12 cellular contexts compared by ENCODE assay signal in genomic region chr13:98998831-98999634, GRCh38. TPM values are rescaled to one million over a fixed set of nuclear protein-coding genes. Genes with fewer than 3 reads are reported as not detected.
A peak's percentile ranks its signal among the peaks of the same experiment; 100 is the strongest.
DNase-seq lines count a peak whose midpoint lies in the region; ATAC-seq, FAIRE-seq and TF ChIP-seq lines count a peak whose summit lies in the region.
"Had no signal": no experiment of that assay in that cellular context is flagged by ENCODE, and none has a peak within 500 bp of the region (broad histone marks: within the 10 kb centered on the region; RNA-seq: fewer than 3 reads in every experiment).

No MANE protein-coding gene starts in this region.

- H3K4me3 ChIP-seq in SJCRH30, result no peak overlapping the region
- no peak overlapping the region for H3K4me3 ChIP-seq in smooth muscle cell
- H3K4me3 ChIP-seq: cardiac muscle cell had no signal

- FAIRE-seq in GM18507 (lab: Jason Lieb, UNC), result peak; percentile 59

- H3K27ac Mint-ChIP-seq in effector memory CD8-positive, alpha-beta T cell, result peak overlapping the region in 1 of 2 donors; percentile 29

- TF ChIP-seq CTCF in smooth muscle cell (IDR thresholded peaks at IDR 0.05; ENCODE audit: borderline replicate concordance, insufficient read depth, poor library complexity, severe bottlenecking), result no peak

- peaks cover 54% of the 10 kb centered on the region for H3K4me1 ChIP-seq in SJCRH30
- no peaks in the 10 kb centered on the region for H3K4me1 ChIP-seq in smooth muscle cell (ENCODE audit: low read depth)

- H3K9me3 Mint-ChIP-seq in effector memory CD8-positive, alpha-beta T cell, result no peaks in the 10 kb centered on the region

- peak overlapping the region; percentile 8 to 23 for H3K4me3 Mint-ChIP-seq in effector memory CD8-positive, alpha-beta T cell

- DNase-seq in GM18507 (ENCODE audit: extremely low spot score, insufficient read length, low read depth), result no peak
- DNase-seq in SJCRH30, result no peak
- DNase-seq in effector memory CD8-positive, alpha-beta T cell, result no peak
- no peak for DNase-seq in smooth muscle cell (lab: John Stamatoyannopoulos, UW; ENCODE audit: unreplicated experiment)
- no peak for DNase-seq in foreskin melanocyte
- no peak for DNase-seq in NCI-H345 (lab: John Stamatoyannopoulos, UW)
- DNase-seq in NCI-H187 (lab: John Stamatoyannopoulos, UW), result no peak
- DNase-seq: mammary epithelial cell, PC-3 had no signal

- no peak overlapping the region for H2AFZ ChIP-seq in smooth muscle cell (ENCODE audit: low read depth)

- H4K20me1 ChIP-seq in smooth muscle cell (ENCODE audit: low read depth), result no peaks in the 10 kb centered on the region

- H3K9me3 ChIP-seq in SJCRH30 (replicated peaks), result no peaks in the 10 kb centered on the region
- H3K9me3 ChIP-seq in smooth muscle cell (replicated peaks; ENCODE audit: low read depth), result no peaks in the 10 kb centered on the region

- H3K36me3 ChIP-seq in SJCRH30 (no peaks in the 10 kb centered on the region), smooth muscle cell (ENCODE audit: low read depth) (no peaks in the 10 kb centered on the region)
- H3K36me3 ChIP-seq: cardiac muscle cell had no signal

- H3K27me3 Mint-ChIP-seq in effector memory CD8-positive, alpha-beta T cell, result no peaks in the 10 kb centered on the region

- WGBS in smooth muscle cell (ENCODE audit: low lambda C conversion rate), result 64% methylated on average over 8 of the region's 8 CpGs

- no peak overlapping the region for H3K4me2 ChIP-seq in smooth muscle cell

- peak; percentile 81 for ATAC-seq in effector memory CD8-positive, alpha-beta T cell (replicated peaks)
- ATAC-seq in HG03521 (IDR thresholded peaks at IDR 0.05; ENCODE audit: unreplicated experiment), result no peak

- no peaks in the 10 kb centered on the region for H3F3A ChIP-seq in smooth muscle cell (ENCODE audit: low read depth)

- H3K79me2 ChIP-seq in smooth muscle cell (ENCODE audit: low read depth), result no peaks in the 10 kb centered on the region

- H3K27ac ChIP-seq in SJCRH30 (peak overlapping the region; percentile 91), smooth muscle cell (ENCODE audit: low read depth) (peak overlapping the region; percentile 56)
- H3K27ac ChIP-seq: cardiac muscle cell, HL-60 had no signal

- peaks cover 53 to 67% of the 10 kb centered on the region in 2 donors for H3K4me1 Mint-ChIP-seq in effector memory CD8-positive, alpha-beta T cell (ENCODE audit: low read depth in 2 of 2)

- H3K36me3 Mint-ChIP-seq in effector memory CD8-positive, alpha-beta T cell (ENCODE audit: insufficient read depth), result no peaks in the 10 kb centered on the region

- H3K27me3 ChIP-seq in SJCRH30 (no peaks in the 10 kb centered on the region), smooth muscle cell (ENCODE audit: low read depth) (no peaks in the 10 kb centered on the region)
- H3K27me3 ChIP-seq: cardiac muscle cell had no signal

- H3K9ac ChIP-seq in smooth muscle cell (ENCODE audit: low read depth), result no peak overlapping the region

RNA-seq across cellular contexts. Expression of gene DOCK9, which starts 21.2 kb away (rescaled TPM):
- total RNA-seq in SJCRH30 (2014; rRNA removed; shearing (Covaris generic)), result 53.7 and 60.5 TPM in 2 replicates
- total RNA-seq in smooth muscle cell, result 25.1 and 42.0 TPM in 2 replicates
- 5.7 and 19.5 TPM in 2 replicates for polyA plus RNA-seq in smooth muscle cell
